Comparison of ENCODE assay signal across 18 cellular contexts in genomic region chr6:95636552-95637376, GRCh38.
"Had no signal": no experiment of that assay in that cellular context is flagged by ENCODE, and none has a peak within 500 bp of the region (broad histone marks: within the 10 kb centered on the region; RNA-seq: fewer than 3 reads in every experiment).

No MANE protein-coding gene starts in this region.

- H3K4me3 ChIP-seq: body of pancreas, colonic mucosa, esophagus squamous epithelium, lower lobe of right lung, psoas muscle, tibial artery, vagina had no signal

- H3K4me1 ChIP-seq: body of pancreas, colonic mucosa, esophagus squamous epithelium, lower lobe of right lung, psoas muscle, tibial artery, vagina had no signal

- ATAC-seq: body of pancreas, left cardiac atrium, psoas muscle had no signal

- DNase-seq: activated CD4-positive, alpha-beta memory T cell treated with anti-CD3 and anti-CD28 coated beads, Interleukin-2, amount 10 ng/mL, durations not matched to agents 7 days and 5 days; activated CD4-positive, alpha-beta T cell treated with anti-CD3 and anti-CD28 coated beads for 4 hours; activated naive CD4-positive, alpha-beta T cell treated with anti-CD3 and anti-CD28 coated beads, Interleukin-2, amount 50 U/mL, for 16 hours; activated T-cell treated with anti-CD3 and anti-CD28 coated beads, Interleukin-2, amount 50 U/mL, for 24 hours; amniotic stem cell; body of pancreas; caudate nucleus; colonic mucosa; esophagus squamous epithelium; head of caudate nucleus; immature natural killer cell; left cardiac atrium; lower lobe of right lung; psoas muscle; stimulated activated CD4-positive, alpha-beta T cell treated with anti-CD3 and anti-CD28 coated beads, Interleukin-1b, Interleukin-23, amount 100 ng/mL, for 48 hours; T-helper 2 cell; tibial artery had no signal

- H3K27me3 ChIP-seq: body of pancreas, colonic mucosa, esophagus squamous epithelium, tibial artery, vagina had no signal

- H3K27ac ChIP-seq: body of pancreas, colonic mucosa, esophagus squamous epithelium, lower lobe of right lung, psoas muscle, tibial artery, vagina had no signal

- H3K9me3 ChIP-seq: body of pancreas, colonic mucosa, esophagus squamous epithelium, lower lobe of right lung, psoas muscle, tibial artery, vagina had no signal

- H3K36me3 ChIP-seq: colonic mucosa, esophagus squamous epithelium, lower lobe of right lung, tibial artery, vagina had no signal
